ENCODE assay signal across 7 cellular contexts in genomic region chr2:160252278-160252887, GRCh38. TPM values are rescaled to one million over a fixed set of nuclear protein-coding genes. Genes with fewer than 3 reads are reported as not detected.
DNase-seq lines count a peak whose midpoint lies in the region; ATAC-seq, FAIRE-seq and TF ChIP-seq lines count a peak whose summit lies in the region.

No MANE protein-coding gene starts in this region.

- no peaks in the 10 kb centered on the region for H3K36me3 ChIP-seq in GM12878 (ENCODE audit: control insufficient read depth in 2 of 2, insufficient read depth in 2 of 2, low read length in 1 of 2)

- no peak overlapping the region for H3K27ac ChIP-seq in GM12878 (ENCODE audit: control insufficient read depth, insufficient read depth)

- RAD21 ChIA-PET in GM12878 (lab: Charles Lee; ENCODE audit: unreplicated experiment) = interaction anchor here (1.1 to 1.5 kb wide), 3 partner anchors 19 to 811 kb away, joined by 3 to 5 read pairs (median 4); no protein-coding TSS in a partner anchor

- no peak overlapping the region for H3K27ac Mint-ChIP-seq in activated CD4-positive, alpha-beta T cell treated with anti-CD3 and anti-CD28 coated beads, Interleukin-2, amount 10 ng/mL, durations not matched to agents 7 days and 5 days

- FAIRE-seq in GM12878 (lab: Jason Lieb, UNC) = peak; percentile 75

- H3K4me3 ChIP-seq in GM12865 (ENCODE audit: low read depth, low read length) = no peak overlapping the region
- no peak overlapping the region for H3K4me3 ChIP-seq in GM12878

- H3K9ac ChIP-seq in GM12878 (ENCODE audit: control insufficient read depth, insufficient read depth, low read length) = no peak overlapping the region

- no peak for TF ChIP-seq EP300 in GM12878 (IDR thresholded peaks at IDR 0.05; ENCODE audit: borderline replicate concordance in 1 of 2, control insufficient read depth in 1 of 2, low read depth in 2 of 2, low read length in 2 of 2)

- no peaks in the 10 kb centered on the region for H3K36me3 Mint-ChIP-seq in activated CD4-positive, alpha-beta T cell treated with anti-CD3 and anti-CD28 coated beads, Interleukin-2, amount 10 ng/mL, durations not matched to agents 7 days and 5 days (ENCODE audit: low read depth)

- no peaks in the 10 kb centered on the region for H3K79me2 ChIP-seq in GM12878 (ENCODE audit: control insufficient read depth, insufficient read depth, low read length)

- no peaks in the 10 kb centered on the region for H3K4me1 ChIP-seq in GM12878 (ENCODE audit: control insufficient read depth, insufficient read depth, low read length)

- H3K27me3 ChIP-seq in GM12878 (replicated peaks in 1 of 2; ENCODE audit: control insufficient read depth in 2 of 2, insufficient read depth in 2 of 2, low read length in 1 of 2) = no peaks in the 10 kb centered on the region; a peak in 3 of 4 replicates

- DNase-seq in GM12865 (ENCODE audit: low read depth) (no peak), NCI-H1105 treated with DMSO at 0.1 percent for 48 hours (lab: John Stamatoyannopoulos, UW) (peak; percentile 45), GM12878 (ENCODE audit: low read depth, low spot score) (no peak), left lobe of liver (ENCODE audit: low spot score) (no peak), NK-92 (lab: John Stamatoyannopoulos, UW; ENCODE audit: unreplicated experiment) (no peak)
- no peak for DNase-seq in activated CD4-positive, alpha-beta T cell treated with anti-CD3 and anti-CD28 coated beads, Interleukin-2, amount 10 ng/mL, durations not matched to agents 7 days and 5 days

- H4K20me1 ChIP-seq in GM12878 (ENCODE audit: control insufficient read depth, insufficient read depth) = no peaks in the 10 kb centered on the region

- peak; percentile 44 for TF ChIP-seq RAD21 in GM12878 (IDR thresholded peaks at IDR 0.05; ENCODE audit: insufficient read depth, low read depth, low read length)

- no peaks in the 10 kb centered on the region for H3K9me3 ChIP-seq in GM12878 (replicated peaks; ENCODE audit: control insufficient read depth, insufficient read depth, low read length)

- SMC1A ChIA-PET in GM12878 (lab: Charles Lee; ENCODE audit: uncharacterized antibody, unreplicated experiment) = interaction anchor here (0.6 to 2.3 kb wide), 10 partner anchors 13 to 742 kb away, joined by 3 to 10 read pairs (median 4); no protein-coding TSS in a partner anchor

- TF ChIP-seq POLR2A in GM12878 (IDR thresholded peaks at IDR 0.05; ENCODE audit: low read depth, low read length) = no peak

- no peaks in the 10 kb centered on the region for H3K9me3 Mint-ChIP-seq in activated CD4-positive, alpha-beta T cell treated with anti-CD3 and anti-CD28 coated beads, Interleukin-2, amount 10 ng/mL, durations not matched to agents 7 days and 5 days

- POLR2A ChIA-PET in GM12878 (lab: Charles Lee) = no interaction called here
- POLR2A ChIA-PET in activated CD4-positive, alpha-beta T cell treated with anti-CD3 and anti-CD28 coated beads, Interleukin-2, amount 10 ng/mL, durations not matched to agents 7 days and 5 days (lab: Charles Lee) = interaction anchor here (0.6 kb wide), 1 partner anchor 68 kb away, joined by 3 read pairs; no protein-coding TSS in a partner anchor

- H3K27me3 Mint-ChIP-seq in activated CD4-positive, alpha-beta T cell treated with anti-CD3 and anti-CD28 coated beads, Interleukin-2, amount 10 ng/mL, durations not matched to agents 7 days and 5 days = peaks cover 2% of the 10 kb centered on the region

- intact Hi-C loops in GM12878 (cut with micrococcal nuclease; ENCODE audit: unreplicated experiment) = loop anchor here (5.0 kb wide), 1 partner anchor 740 kb away; no protein-coding TSS in a partner anchor

- 0% methylated on average over 1 of the region's 1 CpG for WGBS in GM12878 (ENCODE audit: insufficient coverage, insufficient replicate concordance, low lambda C conversion rate, missing lambda C conversion rate)

- H3K4me1 Mint-ChIP-seq in activated CD4-positive, alpha-beta T cell treated with anti-CD3 and anti-CD28 coated beads, Interleukin-2, amount 10 ng/mL, durations not matched to agents 7 days and 5 days = no peaks in the 10 kb centered on the region

- in situ Hi-C loops in GM12878 (cut with MboI) = no loop called here

- CTCF ChIA-PET in GM12878 (lab: Yijun Ruan, JAX) = interaction anchor here (0.6 to 3.8 kb wide), 20 partner anchors 9 to 811 kb away, joined by 3 to 24 read pairs (median 5); no protein-coding TSS in a partner anchor
- CTCF ChIA-PET in activated CD4-positive, alpha-beta T cell treated with anti-CD3 and anti-CD28 coated beads, Interleukin-2, amount 10 ng/mL, durations not matched to agents 7 days and 5 days (lab: Charles Lee) = interaction anchor here (0.6 to 1.5 kb wide), 7 partner anchors 9 to 341 kb away, joined by 3 to 5 read pairs (median 3); no protein-coding TSS in a partner anchor

- H2AFZ ChIP-seq in GM12878 (ENCODE audit: control insufficient read depth, low read depth, low read length) = no peak overlapping the region

- TF ChIP-seq CTCF in GM12865 (IDR thresholded peaks at IDR 0.05; ENCODE audit: insufficient read depth, low read depth, low read length, missing control alignments) (peak; percentile 59), GM12878 (IDR thresholded peaks at IDR 0.05 in 2 of 3, conservative IDR thresholded peaks at IDR 0.05 in 1 of 3; ENCODE audit: control insufficient read depth in 2 of 3, extremely low read depth in 1 of 3, insufficient read depth in 1 of 3, low read depth in 3 of 3, low read length in 3 of 3) (peak; percentile 55 to 64 (median 63))

- BruUV-seq in GM12878 (replicated peaks; lab: Mats Ljungman, UMichigan) = no TSS peak

- H3K4me2 ChIP-seq in GM12878 (ENCODE audit: control insufficient read depth, insufficient read depth) = no peak overlapping the region

- ATAC-seq in GM12878 = no peak
- peak; percentile 76 for ATAC-seq in left lobe of liver
- no peak for ATAC-seq in HG02885 (IDR thresholded peaks at IDR 0.05; ENCODE audit: poor library complexity, unreplicated experiment)

- H3K4me3 Mint-ChIP-seq in activated CD4-positive, alpha-beta T cell treated with anti-CD3 and anti-CD28 coated beads, Interleukin-2, amount 10 ng/mL, durations not matched to agents 7 days and 5 days = no peak overlapping the region

TF ChIP-seq in GM12878, 131 proteins besides CTCF, POLR2A, EP300 and RAD21 (continues in another document):
- TF ChIP-seq CEBPZ (IDR thresholded peaks at IDR 0.05; ENCODE audit: low read depth, low read length) = no peak
- TF ChIP-seq KLF5 (IDR thresholded peaks at IDR 0.05; ENCODE audit: partially characterized antibody) = no peak
- TF ChIP-seq CEBPB (IDR thresholded peaks at IDR 0.05; ENCODE audit: borderline replicate concordance in 1 of 2, low read depth in 2 of 2, low read length in 2 of 2) = no peak
- TF ChIP-seq NBN (IDR thresholded peaks at IDR 0.05) = no peak
- peak; percentile 39; the same call in 1 of the 2 replicates for TF ChIP-seq SMC3 (IDR thresholded peaks at IDR 0.05; ENCODE audit: borderline replicate concordance, low read length)
- TF ChIP-seq ZNF207 (IDR thresholded peaks at IDR 0.05; ENCODE audit: borderline replicate concordance) = no peak
- no peak for TF ChIP-seq MEF2B (IDR thresholded peaks at IDR 0.05; ENCODE audit: partially characterized antibody, poor library complexity, severe bottlenecking)

RNA-seq across cellular contexts. Expression of gene ITGB6, which starts 52.3 kb away (rescaled TPM):
- not detected in 2 replicates for total RNA-seq in GM12878 (2013; cell fraction: nucleolus; rRNA removed)
- total RNA-seq in GM12878 (2014; rRNA removed) = not detected in 2 replicates
- total RNA-seq in GM12878 (2014; rRNA removed; fragmentation: Illumina TruSeq; extraction: Trizol) = not detected in 2 replicates
- not detected in 2 replicates for total RNA-seq in GM12878 (2021)
- not detected for polyA plus RNA-seq in GM12878 (2011; ENCODE audit: low read depth)
- polyA plus RNA-seq in GM12878 (2011; rRNA removed) = 0.04 and 0.10 TPM in 2 replicates
- polyA plus RNA-seq in GM12878 (2011; cell fraction: cytosol; rRNA removed) = 0.04 and 0.05 TPM in 2 replicates
- polyA plus RNA-seq in GM12878 (2011; cell fraction: nucleus; rRNA removed) = 0.04 and 0.07 TPM in 2 replicates
- polyA plus RNA-seq in GM12878 (2012) = not detected in 2 replicates
- polyA plus RNA-seq in GM12878 (2014; fragmentation: Illumina TruSeq; extraction: Trizol) = not detected in 2 replicates
- not detected for polyA plus RNA-seq in GM12878 (2014; fragmentation: Nextera tagmentation; extraction: Ambion mirVana)
- polyA plus RNA-seq in GM12878 (2014; rRNA removed) = not detected in 2 replicates
- not detected for polyA plus RNA-seq in GM12878 (2016; fragmentation: Nextera tagmentation; extraction: Ambion mirVana)
- polyA minus RNA-seq in GM12878 (2011; rRNA and poly(A)+ RNA removed) = 0.07 TPM in 1 of 2 replicates, not detected in the other
- polyA minus RNA-seq in GM12878 (2011; cell fraction: cytosol; rRNA and poly(A)+ RNA removed) = not detected in 2 replicates
- not detected in 2 replicates for polyA minus RNA-seq in GM12878 (2011; cell fraction: nucleus; rRNA and poly(A)+ RNA removed)
- 0.18 TPM for total RNA-seq in left lobe of liver
- total RNA-seq in activated CD4-positive, alpha-beta T cell treated with anti-CD3 and anti-CD28 coated beads, Interleukin-2, amount 10 ng/mL, durations not matched to agents 7 days and 5 days = not detected
